1 cellular context compared by ENCODE assay signal in genomic region chr3:198080521-198081384, GRCh38.
A peak's percentile ranks its signal among the peaks of the same experiment; 100 is the strongest.
TF ChIP-seq lines count a peak whose summit lies in the region.

No MANE protein-coding gene starts in this region.

TF ChIP-seq in HepG2, 621 proteins besides CTCF, POLR2A, EP300 and RAD21 (continued from another document and continues in another):
- TF ChIP-seq ZNF687 (CRISPR knock-in tag; IDR thresholded peaks at IDR 0.05) (peak; percentile 62), FOXC1 (CRISPR knock-in tag; IDR thresholded peaks at IDR 0.05; ENCODE audit: borderline replicate concordance) (no peak), GABPA (IDR thresholded peaks at IDR 0.05; ENCODE audit: low read depth, low read length) (0 out of 2 replicates have a peak, but pooled peaks have one; percentile 26), GABPA (CRISPR knock-in tag; IDR thresholded peaks at IDR 0.05; ENCODE audit: low read depth) (no peak), ZNF354B (CRISPR knock-in tag; IDR thresholded peaks at IDR 0.05) (no peak), RARA (CRISPR knock-in tag; IDR thresholded peaks at IDR 0.05) (no peak), HMGXB3 (CRISPR knock-in tag; IDR thresholded peaks at IDR 0.05; ENCODE audit: borderline replicate concordance) (no peak), SOX13 (IDR thresholded peaks at IDR 0.05) (no peak), SOX13 (CRISPR knock-in tag; conservative IDR thresholded peaks at IDR 0.05 in 1 of 2, IDR thresholded peaks at IDR 0.05 in 1 of 2) (0 out of 4 replicates have a peak, but pooled peaks of 1 of the 2 experiments have one; percentile 37), ZNF260 (CRISPR knock-in tag; IDR thresholded peaks at IDR 0.05; ENCODE audit: borderline replicate concordance, low read depth) (no peak), SALL2 (CRISPR knock-in tag; IDR thresholded peaks at IDR 0.05) (peak; percentile 66; the same call in 1 of the 2 replicates), SPEN (CRISPR knock-in tag; IDR thresholded peaks at IDR 0.05; ENCODE audit: low read depth) (0 out of 2 replicates have a peak, but pooled peaks have one; percentile 20), ZNF563 (CRISPR knock-in tag; IDR thresholded peaks at IDR 0.05) (peak; percentile 57; the same call in 1 of the 2 replicates), GATA4 (IDR thresholded peaks at IDR 0.05; ENCODE audit: borderline replicate concordance, low read depth) (no peak), IKZF1 (IDR thresholded peaks at IDR 0.05) (no peak), ZNF550 (CRISPR knock-in tag; IDR thresholded peaks at IDR 0.05; ENCODE audit: borderline replicate concordance) (no peak), MTA1 (CRISPR knock-in tag; IDR thresholded peaks at IDR 0.05; ENCODE audit: borderline replicate concordance) (peak; percentile 11; the same call in 1 of the 2 replicates), SAP130 (CRISPR knock-in tag; IDR thresholded peaks at IDR 0.05; ENCODE audit: low read depth) (peak; percentile 40; the same call in 1 of the 2 replicates), TBL1XR1 (IDR thresholded peaks at IDR 0.05; ENCODE audit: borderline replicate concordance, low read length, partially characterized antibody) (no peak), SP4 (CRISPR knock-in tag; IDR thresholded peaks at IDR 0.05) (peak; percentile 55), ZNF567 (CRISPR knock-in tag; IDR thresholded peaks at IDR 0.05; ENCODE audit: borderline replicate concordance) (0 out of 2 replicates have a peak, but pooled peaks have one; percentile 36), MBD4 (IDR thresholded peaks at IDR 0.05; ENCODE audit: borderline replicate concordance, low read length) (no peak), HNRNPK (IDR thresholded peaks at IDR 0.05; ENCODE audit: low read depth, low read length, poor library complexity, severe bottlenecking) (peak; percentile 25), ZNF33B (CRISPR knock-in tag; IDR thresholded peaks at IDR 0.05) (no peak), ZNF430 (CRISPR knock-in tag; IDR thresholded peaks at IDR 0.05) (no peak), DNMT1 (CRISPR knock-in tag; IDR thresholded peaks at IDR 0.05) (peak; percentile 20; the same call in 1 of the 2 replicates), UBTF (CRISPR knock-in tag; IDR thresholded peaks at IDR 0.05) (peak; percentile 81; the same call in 1 of the 2 replicates), ZNF616 (CRISPR knock-in tag; IDR thresholded peaks at IDR 0.05; ENCODE audit: low read depth) (0 out of 2 replicates have a peak, but pooled peaks have one; percentile 58), ZNF207 (IDR thresholded peaks at IDR 0.05; ENCODE audit: borderline replicate concordance) (no peak)
- TF ChIP-seq, protein P1, sequence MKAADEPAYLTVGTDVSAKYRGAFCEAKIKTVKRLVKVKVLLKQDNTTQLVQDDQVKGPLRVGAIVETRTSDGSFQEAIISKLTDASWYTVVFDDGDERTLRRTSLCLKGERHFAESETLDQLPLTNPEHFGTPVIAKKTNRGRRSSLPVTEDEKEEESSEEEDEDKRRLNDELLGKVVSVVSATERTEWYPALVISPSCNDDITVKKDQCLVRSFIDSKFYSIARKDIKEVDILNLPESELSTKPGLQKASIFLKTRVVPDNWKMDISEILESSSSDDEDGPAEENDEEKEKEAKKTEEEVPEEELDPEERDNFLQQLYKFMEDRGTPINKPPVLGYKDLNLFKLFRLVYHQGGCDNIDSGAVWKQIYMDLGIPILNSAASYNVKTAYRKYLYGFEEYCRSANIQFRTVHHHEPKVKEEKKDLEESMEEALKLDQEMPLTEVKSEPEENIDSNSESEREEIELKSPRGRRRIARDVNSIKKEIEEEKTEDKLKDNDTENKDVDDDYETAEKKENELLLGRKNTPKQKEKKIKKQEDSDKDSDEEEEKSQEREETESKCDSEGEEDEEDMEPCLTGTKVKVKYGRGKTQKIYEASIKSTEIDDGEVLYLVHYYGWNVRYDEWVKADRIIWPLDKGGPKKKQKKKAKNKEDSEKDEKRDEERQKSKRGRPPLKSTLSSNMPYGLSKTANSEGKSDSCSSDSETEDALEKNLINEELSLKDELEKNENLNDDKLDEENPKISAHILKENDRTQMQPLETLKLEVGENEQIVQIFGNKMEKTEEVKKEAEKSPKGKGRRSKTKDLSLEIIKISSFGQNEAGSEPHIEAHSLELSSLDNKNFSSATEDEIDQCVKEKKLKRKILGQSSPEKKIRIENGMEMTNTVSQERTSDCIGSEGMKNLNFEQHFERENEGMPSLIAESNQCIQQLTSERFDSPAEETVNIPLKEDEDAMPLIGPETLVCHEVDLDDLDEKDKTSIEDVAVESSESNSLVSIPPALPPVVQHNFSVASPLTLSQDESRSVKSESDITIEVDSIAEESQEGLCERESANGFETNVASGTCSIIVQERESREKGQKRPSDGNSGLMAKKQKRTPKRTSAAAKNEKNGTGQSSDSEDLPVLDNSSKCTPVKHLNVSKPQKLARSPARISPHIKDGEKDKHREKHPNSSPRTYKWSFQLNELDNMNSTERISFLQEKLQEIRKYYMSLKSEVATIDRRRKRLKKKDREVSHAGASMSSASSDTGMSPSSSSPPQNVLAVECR (CRISPR knock-in tag; IDR thresholded peaks at IDR 0.05; ENCODE audit: borderline replicate concordance) = peak; percentile 29; the same call in 1 of the 2 replicates
- TF ChIP-seq, protein P2, sequence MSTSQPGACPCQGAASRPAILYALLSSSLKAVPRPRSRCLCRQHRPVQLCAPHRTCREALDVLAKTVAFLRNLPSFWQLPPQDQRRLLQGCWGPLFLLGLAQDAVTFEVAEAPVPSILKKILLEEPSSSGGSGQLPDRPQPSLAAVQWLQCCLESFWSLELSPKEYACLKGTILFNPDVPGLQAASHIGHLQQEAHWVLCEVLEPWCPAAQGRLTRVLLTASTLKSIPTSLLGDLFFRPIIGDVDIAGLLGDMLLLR (CRISPR knock-in tag; IDR thresholded peaks at IDR 0.05) = no peak
- TF ChIP-seq, protein P3, sequence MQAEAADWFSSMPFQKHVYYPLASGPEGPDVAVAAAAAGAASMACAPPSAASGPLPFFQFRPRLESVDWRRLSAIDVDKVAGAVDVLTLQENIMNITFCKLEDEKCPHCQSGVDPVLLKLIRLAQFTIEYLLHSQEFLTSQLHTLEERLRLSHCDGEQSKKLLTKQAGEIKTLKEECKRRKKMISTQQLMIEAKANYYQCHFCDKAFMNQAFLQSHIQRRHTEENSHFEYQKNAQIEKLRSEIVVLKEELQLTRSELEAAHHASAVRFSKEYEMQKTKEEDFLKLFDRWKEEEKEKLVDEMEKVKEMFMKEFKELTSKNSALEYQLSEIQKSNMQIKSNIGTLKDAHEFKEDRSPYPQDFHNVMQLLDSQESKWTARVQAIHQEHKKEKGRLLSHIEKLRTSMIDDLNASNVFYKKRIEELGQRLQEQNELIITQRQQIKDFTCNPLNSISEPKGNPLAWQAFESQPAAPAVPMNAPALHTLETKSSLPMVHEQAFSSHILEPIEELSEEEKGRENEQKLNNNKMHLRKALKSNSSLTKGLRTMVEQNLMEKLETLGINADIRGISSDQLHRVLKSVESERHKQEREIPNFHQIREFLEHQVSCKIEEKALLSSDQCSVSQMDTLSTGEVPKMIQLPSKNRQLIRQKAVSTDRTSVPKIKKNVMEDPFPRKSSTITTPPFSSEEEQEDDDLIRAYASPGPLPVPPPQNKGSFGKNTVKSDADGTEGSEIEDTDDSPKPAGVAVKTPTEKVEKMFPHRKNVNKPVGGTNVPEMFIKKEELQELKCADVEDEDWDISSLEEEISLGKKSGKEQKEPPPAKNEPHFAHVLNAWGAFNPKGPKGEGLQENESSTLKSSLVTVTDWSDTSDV (CRISPR knock-in tag; IDR thresholded peaks at IDR 0.05) = no peak
- TF ChIP-seq, protein P4, sequence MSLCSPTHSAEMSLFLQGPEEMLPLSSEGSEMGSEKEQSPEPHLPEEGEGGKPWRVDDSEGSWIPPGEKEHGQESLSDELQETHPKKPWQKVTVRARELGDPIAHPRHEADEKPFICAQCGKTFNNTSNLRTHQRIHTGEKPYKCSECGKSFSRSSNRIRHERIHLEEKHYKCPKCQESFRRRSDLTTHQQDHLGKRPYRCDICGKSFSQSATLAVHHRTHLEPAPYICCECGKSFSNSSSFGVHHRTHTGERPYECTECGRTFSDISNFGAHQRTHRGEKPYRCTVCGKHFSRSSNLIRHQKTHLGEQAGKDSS (CRISPR knock-in tag; IDR thresholded peaks at IDR 0.05; ENCODE audit: borderline replicate concordance, low read depth) = 0 out of 2 replicates have a peak, but pooled peaks have one; percentile 20
- TF ChIP-seq, protein P5, sequence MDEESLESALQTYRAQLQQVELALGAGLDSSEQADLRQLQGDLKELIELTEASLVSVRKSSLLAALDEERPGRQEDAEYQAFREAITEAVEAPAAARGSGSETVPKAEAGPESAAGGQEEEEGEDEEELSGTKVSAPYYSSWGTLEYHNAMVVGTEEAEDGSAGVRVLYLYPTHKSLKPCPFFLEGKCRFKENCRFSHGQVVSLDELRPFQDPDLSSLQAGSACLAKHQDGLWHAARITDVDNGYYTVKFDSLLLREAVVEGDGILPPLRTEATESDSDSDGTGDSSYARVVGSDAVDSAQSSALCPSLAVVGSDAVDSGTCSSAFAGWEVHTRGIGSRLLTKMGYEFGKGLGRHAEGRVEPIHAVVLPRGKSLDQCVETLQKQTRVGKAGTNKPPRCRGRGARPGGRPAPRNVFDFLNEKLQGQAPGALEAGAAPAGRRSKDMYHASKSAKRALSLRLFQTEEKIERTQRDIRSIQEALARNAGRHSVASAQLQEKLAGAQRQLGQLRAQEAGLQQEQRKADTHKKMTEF (CRISPR knock-in tag; IDR thresholded peaks at IDR 0.05) = peak; percentile 48; the same call in 1 of the 2 replicates
- TF ChIP-seq, protein P6, sequence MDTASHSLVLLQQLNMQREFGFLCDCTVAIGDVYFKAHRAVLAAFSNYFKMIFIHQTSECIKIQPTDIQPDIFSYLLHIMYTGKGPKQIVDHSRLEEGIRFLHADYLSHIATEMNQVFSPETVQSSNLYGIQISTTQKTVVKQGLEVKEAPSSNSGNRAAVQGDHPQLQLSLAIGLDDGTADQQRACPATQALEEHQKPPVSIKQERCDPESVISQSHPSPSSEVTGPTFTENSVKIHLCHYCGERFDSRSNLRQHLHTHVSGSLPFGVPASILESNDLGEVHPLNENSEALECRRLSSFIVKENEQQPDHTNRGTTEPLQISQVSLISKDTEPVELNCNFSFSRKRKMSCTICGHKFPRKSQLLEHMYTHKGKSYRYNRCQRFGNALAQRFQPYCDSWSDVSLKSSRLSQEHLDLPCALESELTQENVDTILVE (CRISPR knock-in tag; IDR thresholded peaks at IDR 0.05) = no peak; the same call in 1 of the 2 replicates
